In the genomic region with DNA sequence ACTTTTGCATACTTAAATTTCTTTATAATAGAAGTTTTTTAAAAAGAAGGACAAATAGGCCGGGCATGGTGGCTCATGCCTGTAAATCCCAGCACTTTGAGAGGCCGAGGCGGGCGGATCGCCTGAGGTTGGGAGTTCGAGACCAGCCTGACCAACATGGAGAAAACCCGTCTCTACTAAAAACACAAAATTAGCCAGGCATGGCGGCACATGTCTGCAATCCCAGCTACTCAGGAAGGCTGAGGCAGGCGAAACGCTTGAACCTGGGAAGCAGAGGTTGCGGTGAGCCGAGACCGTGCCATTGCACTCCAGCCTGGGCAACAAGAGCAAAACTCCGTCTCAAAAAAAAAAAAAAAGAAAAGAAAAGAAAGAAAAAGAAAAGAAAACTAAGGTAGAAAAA, we compare ENCODE assay signal across 8 cellular contexts. TPM values are rescaled to one million over a fixed set of nuclear protein-coding genes. Genes with fewer than 3 reads are reported as not detected.
A peak's percentile ranks its signal among the peaks of the same experiment; 100 is the strongest.
DNase-seq lines count a peak whose midpoint lies in the region; ATAC-seq and TF ChIP-seq lines count a peak whose summit lies in the region.
"Not testable (repeated sequence)": the region's sequence is repeated elsewhere in the genome, so short reads cannot be mapped to it uniquely, and the experiment has no call there.

No MANE protein-coding gene starts in this region.

- 96% methylated on average over 14 of the region's 14 CpGs for WGBS in smooth muscle cell (ENCODE audit: low lambda C conversion rate)
- 93% methylated on average over 14 of the region's 14 CpGs for WGBS in urinary bladder

- H3K27me3 ChIP-seq in CD8-positive, alpha-beta T cell (ENCODE audit: insufficient read depth, low read length); MG63; dorsolateral prefrontal cortex; lower lobe of right lung (ENCODE audit: low read depth); smooth muscle cell (ENCODE audit: low read depth): not testable (repeated sequence)

- ATAC-seq in CD8-positive, alpha-beta T cell; lower lobe of right lung: not testable (repeated sequence)

- peaks cover 16% of the 10 kb centered on the region for H3F3A ChIP-seq in smooth muscle cell (ENCODE audit: low read depth)

- H3K36me3 ChIP-seq in CD8-positive, alpha-beta T cell (ENCODE audit: insufficient read depth, low read length); smooth muscle cell (ENCODE audit: low read depth); urinary bladder (ENCODE audit: insufficient read depth): not testable (repeated sequence)
- H3K36me3 ChIP-seq in MG63 (peaks cover 21% of the 10 kb centered on the region), lower lobe of right lung (peaks cover 19% of the 10 kb centered on the region)

- POLR2A ChIA-PET in CD8-positive, alpha-beta T cell (lab: Charles Lee), result interaction anchor here (0.9 to 1.5 kb wide), 7 partner anchors 11 to 55 kb away, joined by 3 to 8 read pairs (median 4); no protein-coding TSS in a partner anchor

- H2AFZ ChIP-seq in smooth muscle cell (ENCODE audit: low read depth), result not testable (repeated sequence)

- not testable (repeated sequence) for H3K27me3 Mint-ChIP-seq in CD8-positive, alpha-beta T cell (ENCODE audit: low read depth); activated naive CD4-positive, alpha-beta T cell treated with anti-CD3 and anti-CD28 coated beads, Interleukin-2, amount 10 ng/mL, durations not matched to agents 7 days and 5 days

- peak overlapping the region; percentile 17 for H3K9ac ChIP-seq in smooth muscle cell (ENCODE audit: low read depth)

- CTCF ChIA-PET in CD8-positive, alpha-beta T cell (lab: Charles Lee), result interaction anchor here (0.9 to 1.7 kb wide), 2 partner anchors 48 to 57 kb away, joined by 3 to 9 read pairs; no protein-coding TSS in a partner anchor
- CTCF ChIA-PET in activated naive CD4-positive, alpha-beta T cell treated with anti-CD3 and anti-CD28 coated beads, Interleukin-2, amount 10 ng/mL, durations not matched to agents 7 days and 5 days (lab: Charles Lee), result interaction anchor here (1.0 to 2.2 kb wide), 5 partner anchors 9 to 613 kb away, joined by 3 to 10 read pairs (median 3); no protein-coding TSS in a partner anchor

- H3K4me3 ChIP-seq in CD8-positive, alpha-beta T cell (ENCODE audit: low read depth, low read length), result peak overlapping the region; percentile 76
- H3K4me3 ChIP-seq in MG63 (peak overlapping the region; percentile 20; the same call in 1 of the 2 replicates), dorsolateral prefrontal cortex (peak overlapping the region in 1 of 59 donors; percentile 27), lower lobe of right lung (peak overlapping the region; percentile 32), smooth muscle cell (peak overlapping the region; percentile 6)
- H3K4me3 ChIP-seq in urinary bladder (ENCODE audit: low read depth, low read length), result not testable (repeated sequence)

- intact Hi-C loops in CD8-positive, alpha-beta T cell (cut with DNase I, micrococcal nuclease), result loop anchor here in 1 of 2 experiments (10.0 kb wide), 1 partner anchor 1248 kb away; a partner anchor contains a TSS
- intact Hi-C loops in dorsolateral prefrontal cortex (cut with DNase I), result loop anchor here in 1 of 2 donors (10.0 kb wide), 3 partner anchors 48 to 562 kb away; no protein-coding TSS in a partner anchor
- intact Hi-C loops in lower lobe of right lung (cut with DNase I), result not testable (repeated sequence)

- H3K9me3 Mint-ChIP-seq in CD8-positive, alpha-beta T cell; activated naive CD4-positive, alpha-beta T cell treated with anti-CD3 and anti-CD28 coated beads, Interleukin-2, amount 10 ng/mL, durations not matched to agents 7 days and 5 days: not testable (repeated sequence)

- H3K27ac ChIP-seq in CD8-positive, alpha-beta T cell (ENCODE audit: low read depth, low read length), result peak overlapping the region; percentile 99
- H3K27ac ChIP-seq in VCaP (peak overlapping the region; percentile 66), dorsolateral prefrontal cortex (peak overlapping the region in 47 of 59 donors; percentile 15 to 100 (median 100)), lower lobe of right lung (peak overlapping the region; percentile 73), smooth muscle cell (ENCODE audit: low read depth) (peak overlapping the region; percentile 100), urinary bladder (ENCODE audit: low read depth) (peak overlapping the region; percentile 56)

- H3K79me2 ChIP-seq in smooth muscle cell (ENCODE audit: low read depth), result not testable (repeated sequence)

- peak overlapping the region; percentile 95 for H3K4me3 Mint-ChIP-seq in CD8-positive, alpha-beta T cell
- peak overlapping the region; percentile 86 for H3K4me3 Mint-ChIP-seq in activated naive CD4-positive, alpha-beta T cell treated with anti-CD3 and anti-CD28 coated beads, Interleukin-2, amount 10 ng/mL, durations not matched to agents 7 days and 5 days

- TF ChIP-seq CTCF in CD8-positive, alpha-beta T cell (IDR thresholded peaks at IDR 0.05); VCaP (conservative IDR thresholded peaks at IDR 0.05); dorsolateral prefrontal cortex (IDR thresholded peaks at IDR 0.05 in 54 of 56, conservative IDR thresholded peaks at IDR 0.05 in 2 of 56; ENCODE audit: low read depth in 1 of 56, partially characterized antibody in 56 of 56); lower lobe of right lung (IDR thresholded peaks at IDR 0.05); smooth muscle cell (IDR thresholded peaks at IDR 0.05; ENCODE audit: borderline replicate concordance, insufficient read depth, poor library complexity, severe bottlenecking): not testable (repeated sequence)

- not testable (repeated sequence) for DNase-seq in CD8-positive, alpha-beta T cell; MG63; activated naive CD4-positive, alpha-beta T cell treated with anti-CD3 and anti-CD28 coated beads, Interleukin-2, amount 10 ng/mL, durations not matched to agents 7 days and 5 days; dorsolateral prefrontal cortex; lower lobe of right lung; smooth muscle cell (lab: John Stamatoyannopoulos, UW; ENCODE audit: unreplicated experiment)

- peaks cover 84% of the 10 kb centered on the region for H3K4me1 Mint-ChIP-seq in CD8-positive, alpha-beta T cell (ENCODE audit: low read depth)
- peaks cover 69% of the 10 kb centered on the region for H3K4me1 Mint-ChIP-seq in activated naive CD4-positive, alpha-beta T cell treated with anti-CD3 and anti-CD28 coated beads, Interleukin-2, amount 10 ng/mL, durations not matched to agents 7 days and 5 days

- peaks cover 41% of the 10 kb centered on the region for H3K36me3 Mint-ChIP-seq in CD8-positive, alpha-beta T cell
- peaks cover 40% of the 10 kb centered on the region for H3K36me3 Mint-ChIP-seq in activated naive CD4-positive, alpha-beta T cell treated with anti-CD3 and anti-CD28 coated beads, Interleukin-2, amount 10 ng/mL, durations not matched to agents 7 days and 5 days

- H3K4me1 ChIP-seq in CD8-positive, alpha-beta T cell (ENCODE audit: insufficient read depth, low read length), result peaks cover 58% of the 10 kb centered on the region
- H3K4me1 ChIP-seq in lower lobe of right lung, result peaks cover 55% of the 10 kb centered on the region
- not testable (repeated sequence) for H3K4me1 ChIP-seq in smooth muscle cell (ENCODE audit: low read depth); urinary bladder (ENCODE audit: insufficient read depth)

- peak overlapping the region; percentile 100 for H3K27ac Mint-ChIP-seq in CD8-positive, alpha-beta T cell
- peak overlapping the region; percentile 100 for H3K27ac Mint-ChIP-seq in activated naive CD4-positive, alpha-beta T cell treated with anti-CD3 and anti-CD28 coated beads, Interleukin-2, amount 10 ng/mL, durations not matched to agents 7 days and 5 days

- H3K4me2 ChIP-seq in smooth muscle cell, result peak overlapping the region; percentile 78

- H4K20me1 ChIP-seq in smooth muscle cell (ENCODE audit: low read depth), result not testable (repeated sequence)

- H3K9me3 ChIP-seq in CD8-positive, alpha-beta T cell (ENCODE audit: low read length); MG63; lower lobe of right lung; smooth muscle cell (replicated peaks; ENCODE audit: low read depth): not testable (repeated sequence)

RNA-seq across cellular contexts. Expression of a gene that starts 2.8 kb away (rescaled TPM):
- 10 to 100 TPM; 28.1 to 31.3 TPM for total RNA-seq in CD8-positive, alpha-beta T cell
- 1.1 and 3.5 TPM in 2 replicates for total RNA-seq in MG63 (2014; rRNA removed; shearing (Covaris generic); ENCODE audit: low replicate concordance)
- total RNA-seq in dorsolateral prefrontal cortex (10 to 100 TPM in 117 of 120 experiments, 1 to 10 TPM in 3; 8.8 to 21.0 (median 14.8) TPM), lower lobe of right lung (71.6 TPM), smooth muscle cell (1.9 and 2.1 TPM in 2 replicates), urinary bladder (5.3 TPM)
- polyA plus RNA-seq in smooth muscle cell (2.7 and 4.0 TPM in 2 replicates), urinary bladder (7.9 TPM)

RNA-seq across cellular contexts. Expression of a gene that starts 6.0 kb away (rescaled TPM):
- total RNA-seq in CD8-positive, alpha-beta T cell, result 10 to 100 TPM; 56.1 to 56.5 TPM
- total RNA-seq in MG63 (2014; rRNA removed; shearing (Covaris generic); ENCODE audit: low replicate concordance), result 56.1 and 70.7 TPM in 2 replicates
- 10 to 100 TPM; 41.4 to 67.0 (median 53.2) TPM for total RNA-seq in dorsolateral prefrontal cortex
- total RNA-seq in lower lobe of right lung, result 44.5 TPM
- total RNA-seq in smooth muscle cell, result 43.0 and 47.4 TPM in 2 replicates
- polyA plus RNA-seq in smooth muscle cell, result 14.5 and 16.9 TPM in 2 replicates
- 54.0 TPM for total RNA-seq in urinary bladder
- polyA plus RNA-seq in urinary bladder, result 37.9 TPM

RNA-seq across cellular contexts. Expression of a gene that starts 49.6 kb away (rescaled TPM):
- total RNA-seq in CD8-positive, alpha-beta T cell, result 1 to 10 TPM; 3.7 TPM
- 0.92 TPM in 1 of 2 replicates, not detected in the other for total RNA-seq in MG63 (2014; rRNA removed; shearing (Covaris generic); ENCODE audit: low replicate concordance)
- total RNA-seq in dorsolateral prefrontal cortex (100 to 1,000 TPM in 1 of 120 experiments, 1 to 10 TPM in 116, under 1 TPM in 2, not detected in 1; 0.87 to 298 (median 3.2) TPM), lower lobe of right lung (1.9 TPM), smooth muscle cell (2.2 and 3.9 TPM in 2 replicates), urinary bladder (1.3 TPM)
- polyA plus RNA-seq in smooth muscle cell (0.45 and 0.66 TPM in 2 replicates), urinary bladder (0.41 TPM)
